1 cellular context compared by ENCODE assay signal in the genomic region with DNA sequence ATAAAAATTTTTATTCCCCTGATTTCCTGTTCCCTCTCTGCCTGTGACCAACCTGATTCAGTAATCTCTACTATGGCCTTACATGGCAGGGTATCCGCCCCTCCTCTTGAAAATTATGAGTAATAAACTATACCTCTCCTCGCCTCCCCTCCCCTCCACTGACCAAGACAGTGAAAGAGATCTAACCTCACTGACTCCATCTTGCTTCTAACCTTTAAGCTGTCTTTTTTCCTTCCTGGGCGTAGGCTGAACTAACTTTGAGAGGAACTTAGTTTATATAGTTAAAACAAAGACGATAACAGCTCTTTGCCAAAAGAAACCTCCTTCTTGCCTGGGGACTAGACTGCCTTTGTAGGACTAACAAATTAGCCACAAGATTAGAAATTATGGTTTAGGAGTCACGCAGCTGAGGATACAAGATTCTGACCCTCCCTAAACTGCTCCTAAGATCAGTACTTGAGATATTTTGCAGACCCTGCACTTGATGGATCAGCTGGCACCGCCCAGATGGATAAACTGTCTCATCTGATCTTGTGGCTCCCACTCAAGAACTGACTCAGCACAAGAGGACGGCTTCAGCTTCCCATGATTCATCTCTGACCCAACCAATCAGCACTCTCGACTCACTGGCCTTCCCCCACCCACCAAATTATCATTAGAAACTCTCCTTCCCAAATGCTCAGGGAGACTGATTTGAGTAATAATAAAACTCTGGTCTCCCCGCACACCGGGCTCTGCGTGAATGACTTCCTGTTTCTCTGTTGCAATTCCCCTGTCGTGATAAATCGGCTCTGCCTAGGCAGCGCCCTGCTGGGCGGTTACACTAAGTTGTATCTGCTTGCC.
TF ChIP-seq lines count a peak whose summit lies in the region.

No MANE protein-coding gene starts in this region.

TF ChIP-seq in K562, 482 proteins besides CTCF, POLR2A, EP300 and RAD21 (continued from another document and continues in another):
- TF ChIP-seq, protein P1, sequence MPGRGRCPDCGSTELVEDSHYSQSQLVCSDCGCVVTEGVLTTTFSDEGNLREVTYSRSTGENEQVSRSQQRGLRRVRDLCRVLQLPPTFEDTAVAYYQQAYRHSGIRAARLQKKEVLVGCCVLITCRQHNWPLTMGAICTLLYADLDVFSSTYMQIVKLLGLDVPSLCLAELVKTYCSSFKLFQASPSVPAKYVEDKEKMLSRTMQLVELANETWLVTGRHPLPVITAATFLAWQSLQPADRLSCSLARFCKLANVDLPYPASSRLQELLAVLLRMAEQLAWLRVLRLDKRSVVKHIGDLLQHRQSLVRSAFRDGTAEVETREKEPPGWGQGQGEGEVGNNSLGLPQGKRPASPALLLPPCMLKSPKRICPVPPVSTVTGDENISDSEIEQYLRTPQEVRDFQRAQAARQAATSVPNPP (IDR thresholded peaks at IDR 0.05; ENCODE audit: borderline replicate concordance, insufficient read depth, insufficient read length): no peak
- TF ChIP-seq RBM14 (IDR thresholded peaks at IDR 0.05; ENCODE audit: borderline replicate concordance, insufficient read depth, low read depth, low read length) (no peak), ZZZ3 (IDR thresholded peaks at IDR 0.05) (no peak), JUND (IDR thresholded peaks at IDR 0.05; ENCODE audit: borderline replicate concordance, low read depth, low read length) (peak; percentile 33; the same call in 1 of the 2 replicates), JUND (tag; IDR thresholded peaks at IDR 0.05; ENCODE audit: borderline replicate concordance, low read depth, low read length) (no peak), PTTG1 (tag; IDR thresholded peaks at IDR 0.05; ENCODE audit: low read depth) (peak; percentile 90), HDGF (IDR thresholded peaks at IDR 0.05) (no peak), DACH1 (IDR thresholded peaks at IDR 0.05; ENCODE audit: partially characterized antibody) (peak; percentile 14), ZNF224 (CRISPR knock-in tag; IDR thresholded peaks at IDR 0.05) (no peak), ZNF274 (IDR thresholded peaks at IDR 0.05; ENCODE audit: borderline replicate concordance, low read depth, low read length) (no peak), MEIS2 (IDR thresholded peaks at IDR 0.05; ENCODE audit: partially characterized antibody) (peak; percentile 34), MEF2A (IDR thresholded peaks at IDR 0.05; ENCODE audit: control insufficient read depth, low read depth, low read length) (no peak), ETV5 (CRISPR knock-in tag; IDR thresholded peaks at IDR 0.05; ENCODE audit: low read depth) (no peak), TAF15 (IDR thresholded peaks at IDR 0.05; ENCODE audit: low read depth, low read length) (no peak), ZNF124 (CRISPR knock-in tag; IDR thresholded peaks at IDR 0.05) (no peak)
- TF ChIP-seq, protein P2, sequence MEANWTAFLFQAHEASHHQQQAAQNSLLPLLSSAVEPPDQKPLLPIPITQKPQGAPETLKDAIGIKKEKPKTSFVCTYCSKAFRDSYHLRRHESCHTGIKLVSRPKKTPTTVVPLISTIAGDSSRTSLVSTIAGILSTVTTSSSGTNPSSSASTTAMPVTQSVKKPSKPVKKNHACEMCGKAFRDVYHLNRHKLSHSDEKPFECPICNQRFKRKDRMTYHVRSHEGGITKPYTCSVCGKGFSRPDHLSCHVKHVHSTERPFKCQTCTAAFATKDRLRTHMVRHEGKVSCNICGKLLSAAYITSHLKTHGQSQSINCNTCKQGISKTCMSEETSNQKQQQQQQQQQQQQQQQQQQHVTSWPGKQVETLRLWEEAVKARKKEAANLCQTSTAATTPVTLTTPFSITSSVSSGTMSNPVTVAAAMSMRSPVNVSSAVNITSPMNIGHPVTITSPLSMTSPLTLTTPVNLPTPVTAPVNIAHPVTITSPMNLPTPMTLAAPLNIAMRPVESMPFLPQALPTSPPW (CRISPR knock-in tag; IDR thresholded peaks at IDR 0.05): peak; percentile 42; the same call in 1 of the 2 replicates
- TF ChIP-seq, protein P3, sequence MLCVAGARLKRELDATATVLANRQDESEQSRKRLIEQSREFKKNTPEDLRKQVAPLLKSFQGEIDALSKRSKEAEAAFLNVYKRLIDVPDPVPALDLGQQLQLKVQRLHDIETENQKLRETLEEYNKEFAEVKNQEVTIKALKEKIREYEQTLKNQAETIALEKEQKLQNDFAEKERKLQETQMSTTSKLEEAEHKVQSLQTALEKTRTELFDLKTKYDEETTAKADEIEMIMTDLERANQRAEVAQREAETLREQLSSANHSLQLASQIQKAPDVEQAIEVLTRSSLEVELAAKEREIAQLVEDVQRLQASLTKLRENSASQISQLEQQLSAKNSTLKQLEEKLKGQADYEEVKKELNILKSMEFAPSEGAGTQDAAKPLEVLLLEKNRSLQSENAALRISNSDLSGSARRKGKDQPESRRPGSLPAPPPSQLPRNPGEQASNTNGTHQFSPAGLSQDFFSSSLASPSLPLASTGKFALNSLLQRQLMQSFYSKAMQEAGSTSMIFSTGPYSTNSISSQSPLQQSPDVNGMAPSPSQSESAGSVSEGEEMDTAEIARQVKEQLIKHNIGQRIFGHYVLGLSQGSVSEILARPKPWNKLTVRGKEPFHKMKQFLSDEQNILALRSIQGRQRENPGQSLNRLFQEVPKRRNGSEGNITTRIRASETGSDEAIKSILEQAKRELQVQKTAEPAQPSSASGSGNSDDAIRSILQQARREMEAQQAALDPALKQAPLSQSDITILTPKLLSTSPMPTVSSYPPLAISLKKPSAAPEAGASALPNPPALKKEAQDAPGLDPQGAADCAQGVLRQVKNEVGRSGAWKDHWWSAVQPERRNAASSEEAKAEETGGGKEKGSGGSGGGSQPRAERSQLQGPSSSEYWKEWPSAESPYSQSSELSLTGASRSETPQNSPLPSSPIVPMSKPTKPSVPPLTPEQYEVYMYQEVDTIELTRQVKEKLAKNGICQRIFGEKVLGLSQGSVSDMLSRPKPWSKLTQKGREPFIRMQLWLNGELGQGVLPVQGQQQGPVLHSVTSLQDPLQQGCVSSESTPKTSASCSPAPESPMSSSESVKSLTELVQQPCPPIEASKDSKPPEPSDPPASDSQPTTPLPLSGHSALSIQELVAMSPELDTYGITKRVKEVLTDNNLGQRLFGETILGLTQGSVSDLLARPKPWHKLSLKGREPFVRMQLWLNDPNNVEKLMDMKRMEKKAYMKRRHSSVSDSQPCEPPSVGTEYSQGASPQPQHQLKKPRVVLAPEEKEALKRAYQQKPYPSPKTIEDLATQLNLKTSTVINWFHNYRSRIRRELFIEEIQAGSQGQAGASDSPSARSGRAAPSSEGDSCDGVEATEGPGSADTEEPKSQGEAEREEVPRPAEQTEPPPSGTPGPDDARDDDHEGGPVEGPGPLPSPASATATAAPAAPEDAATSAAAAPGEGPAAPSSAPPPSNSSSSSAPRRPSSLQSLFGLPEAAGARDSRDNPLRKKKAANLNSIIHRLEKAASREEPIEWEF (CRISPR knock-in tag; IDR thresholded peaks at IDR 0.05): no peak
- TF ChIP-seq, protein P4, sequence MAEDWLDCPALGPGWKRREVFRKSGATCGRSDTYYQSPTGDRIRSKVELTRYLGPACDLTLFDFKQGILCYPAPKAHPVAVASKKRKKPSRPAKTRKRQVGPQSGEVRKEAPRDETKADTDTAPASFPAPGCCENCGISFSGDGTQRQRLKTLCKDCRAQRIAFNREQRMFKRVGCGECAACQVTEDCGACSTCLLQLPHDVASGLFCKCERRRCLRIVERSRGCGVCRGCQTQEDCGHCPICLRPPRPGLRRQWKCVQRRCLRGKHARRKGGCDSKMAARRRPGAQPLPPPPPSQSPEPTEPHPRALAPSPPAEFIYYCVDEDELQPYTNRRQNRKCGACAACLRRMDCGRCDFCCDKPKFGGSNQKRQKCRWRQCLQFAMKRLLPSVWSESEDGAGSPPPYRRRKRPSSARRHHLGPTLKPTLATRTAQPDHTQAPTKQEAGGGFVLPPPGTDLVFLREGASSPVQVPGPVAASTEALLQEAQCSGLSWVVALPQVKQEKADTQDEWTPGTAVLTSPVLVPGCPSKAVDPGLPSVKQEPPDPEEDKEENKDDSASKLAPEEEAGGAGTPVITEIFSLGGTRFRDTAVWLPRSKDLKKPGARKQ (CRISPR knock-in tag; IDR thresholded peaks at IDR 0.05): no peak
- TF ChIP-seq, protein P5, sequence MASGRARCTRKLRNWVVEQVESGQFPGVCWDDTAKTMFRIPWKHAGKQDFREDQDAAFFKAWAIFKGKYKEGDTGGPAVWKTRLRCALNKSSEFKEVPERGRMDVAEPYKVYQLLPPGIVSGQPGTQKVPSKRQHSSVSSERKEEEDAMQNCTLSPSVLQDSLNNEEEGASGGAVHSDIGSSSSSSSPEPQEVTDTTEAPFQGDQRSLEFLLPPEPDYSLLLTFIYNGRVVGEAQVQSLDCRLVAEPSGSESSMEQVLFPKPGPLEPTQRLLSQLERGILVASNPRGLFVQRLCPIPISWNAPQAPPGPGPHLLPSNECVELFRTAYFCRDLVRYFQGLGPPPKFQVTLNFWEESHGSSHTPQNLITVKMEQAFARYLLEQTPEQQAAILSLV (tag; IDR thresholded peaks at IDR 0.05): peak; percentile 85
- TF ChIP-seq, protein P6, sequence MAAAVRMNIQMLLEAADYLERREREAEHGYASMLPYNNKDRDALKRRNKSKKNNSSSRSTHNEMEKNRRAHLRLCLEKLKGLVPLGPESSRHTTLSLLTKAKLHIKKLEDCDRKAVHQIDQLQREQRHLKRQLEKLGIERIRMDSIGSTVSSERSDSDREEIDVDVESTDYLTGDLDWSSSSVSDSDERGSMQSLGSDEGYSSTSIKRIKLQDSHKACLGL (CRISPR knock-in tag; IDR thresholded peaks at IDR 0.05; ENCODE audit: borderline replicate concordance, poor library complexity, severe bottlenecking): no peak
- TF ChIP-seq, protein P7, sequence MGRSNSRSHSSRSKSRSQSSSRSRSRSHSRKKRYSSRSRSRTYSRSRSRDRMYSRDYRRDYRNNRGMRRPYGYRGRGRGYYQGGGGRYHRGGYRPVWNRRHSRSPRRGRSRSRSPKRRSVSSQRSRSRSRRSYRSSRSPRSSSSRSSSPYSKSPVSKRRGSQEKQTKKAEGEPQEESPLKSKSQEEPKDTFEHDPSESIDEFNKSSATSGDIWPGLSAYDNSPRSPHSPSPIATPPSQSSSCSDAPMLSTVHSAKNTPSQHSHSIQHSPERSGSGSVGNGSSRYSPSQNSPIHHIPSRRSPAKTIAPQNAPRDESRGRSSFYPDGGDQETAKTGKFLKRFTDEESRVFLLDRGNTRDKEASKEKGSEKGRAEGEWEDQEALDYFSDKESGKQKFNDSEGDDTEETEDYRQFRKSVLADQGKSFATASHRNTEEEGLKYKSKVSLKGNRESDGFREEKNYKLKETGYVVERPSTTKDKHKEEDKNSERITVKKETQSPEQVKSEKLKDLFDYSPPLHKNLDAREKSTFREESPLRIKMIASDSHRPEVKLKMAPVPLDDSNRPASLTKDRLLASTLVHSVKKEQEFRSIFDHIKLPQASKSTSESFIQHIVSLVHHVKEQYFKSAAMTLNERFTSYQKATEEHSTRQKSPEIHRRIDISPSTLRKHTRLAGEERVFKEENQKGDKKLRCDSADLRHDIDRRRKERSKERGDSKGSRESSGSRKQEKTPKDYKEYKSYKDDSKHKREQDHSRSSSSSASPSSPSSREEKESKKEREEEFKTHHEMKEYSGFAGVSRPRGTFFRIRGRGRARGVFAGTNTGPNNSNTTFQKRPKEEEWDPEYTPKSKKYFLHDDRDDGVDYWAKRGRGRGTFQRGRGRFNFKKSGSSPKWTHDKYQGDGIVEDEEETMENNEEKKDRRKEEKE (IDR thresholded peaks at IDR 0.05; ENCODE audit: borderline replicate concordance in 1 of 2, control insufficient read depth in 1 of 2, low read depth in 2 of 2, low read length in 1 of 2): no peak
- TF ChIP-seq, protein P8, sequence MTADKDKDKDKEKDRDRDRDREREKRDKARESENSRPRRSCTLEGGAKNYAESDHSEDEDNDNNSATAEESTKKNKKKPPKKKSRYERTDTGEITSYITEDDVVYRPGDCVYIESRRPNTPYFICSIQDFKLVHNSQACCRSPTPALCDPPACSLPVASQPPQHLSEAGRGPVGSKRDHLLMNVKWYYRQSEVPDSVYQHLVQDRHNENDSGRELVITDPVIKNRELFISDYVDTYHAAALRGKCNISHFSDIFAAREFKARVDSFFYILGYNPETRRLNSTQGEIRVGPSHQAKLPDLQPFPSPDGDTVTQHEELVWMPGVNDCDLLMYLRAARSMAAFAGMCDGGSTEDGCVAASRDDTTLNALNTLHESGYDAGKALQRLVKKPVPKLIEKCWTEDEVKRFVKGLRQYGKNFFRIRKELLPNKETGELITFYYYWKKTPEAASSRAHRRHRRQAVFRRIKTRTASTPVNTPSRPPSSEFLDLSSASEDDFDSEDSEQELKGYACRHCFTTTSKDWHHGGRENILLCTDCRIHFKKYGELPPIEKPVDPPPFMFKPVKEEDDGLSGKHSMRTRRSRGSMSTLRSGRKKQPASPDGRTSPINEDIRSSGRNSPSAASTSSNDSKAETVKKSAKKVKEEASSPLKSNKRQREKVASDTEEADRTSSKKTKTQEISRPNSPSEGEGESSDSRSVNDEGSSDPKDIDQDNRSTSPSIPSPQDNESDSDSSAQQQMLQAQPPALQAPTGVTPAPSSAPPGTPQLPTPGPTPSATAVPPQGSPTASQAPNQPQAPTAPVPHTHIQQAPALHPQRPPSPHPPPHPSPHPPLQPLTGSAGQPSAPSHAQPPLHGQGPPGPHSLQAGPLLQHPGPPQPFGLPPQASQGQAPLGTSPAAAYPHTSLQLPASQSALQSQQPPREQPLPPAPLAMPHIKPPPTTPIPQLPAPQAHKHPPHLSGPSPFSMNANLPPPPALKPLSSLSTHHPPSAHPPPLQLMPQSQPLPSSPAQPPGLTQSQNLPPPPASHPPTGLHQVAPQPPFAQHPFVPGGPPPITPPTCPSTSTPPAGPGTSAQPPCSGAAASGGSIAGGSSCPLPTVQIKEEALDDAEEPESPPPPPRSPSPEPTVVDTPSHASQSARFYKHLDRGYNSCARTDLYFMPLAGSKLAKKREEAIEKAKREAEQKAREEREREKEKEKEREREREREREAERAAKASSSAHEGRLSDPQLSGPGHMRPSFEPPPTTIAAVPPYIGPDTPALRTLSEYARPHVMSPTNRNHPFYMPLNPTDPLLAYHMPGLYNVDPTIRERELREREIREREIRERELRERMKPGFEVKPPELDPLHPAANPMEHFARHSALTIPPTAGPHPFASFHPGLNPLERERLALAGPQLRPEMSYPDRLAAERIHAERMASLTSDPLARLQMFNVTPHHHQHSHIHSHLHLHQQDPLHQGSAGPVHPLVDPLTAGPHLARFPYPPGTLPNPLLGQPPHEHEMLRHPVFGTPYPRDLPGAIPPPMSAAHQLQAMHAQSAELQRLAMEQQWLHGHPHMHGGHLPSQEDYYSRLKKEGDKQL (CRISPR knock-in tag; IDR thresholded peaks at IDR 0.05; ENCODE audit: borderline replicate concordance): no peak
- TF ChIP-seq, protein P9, sequence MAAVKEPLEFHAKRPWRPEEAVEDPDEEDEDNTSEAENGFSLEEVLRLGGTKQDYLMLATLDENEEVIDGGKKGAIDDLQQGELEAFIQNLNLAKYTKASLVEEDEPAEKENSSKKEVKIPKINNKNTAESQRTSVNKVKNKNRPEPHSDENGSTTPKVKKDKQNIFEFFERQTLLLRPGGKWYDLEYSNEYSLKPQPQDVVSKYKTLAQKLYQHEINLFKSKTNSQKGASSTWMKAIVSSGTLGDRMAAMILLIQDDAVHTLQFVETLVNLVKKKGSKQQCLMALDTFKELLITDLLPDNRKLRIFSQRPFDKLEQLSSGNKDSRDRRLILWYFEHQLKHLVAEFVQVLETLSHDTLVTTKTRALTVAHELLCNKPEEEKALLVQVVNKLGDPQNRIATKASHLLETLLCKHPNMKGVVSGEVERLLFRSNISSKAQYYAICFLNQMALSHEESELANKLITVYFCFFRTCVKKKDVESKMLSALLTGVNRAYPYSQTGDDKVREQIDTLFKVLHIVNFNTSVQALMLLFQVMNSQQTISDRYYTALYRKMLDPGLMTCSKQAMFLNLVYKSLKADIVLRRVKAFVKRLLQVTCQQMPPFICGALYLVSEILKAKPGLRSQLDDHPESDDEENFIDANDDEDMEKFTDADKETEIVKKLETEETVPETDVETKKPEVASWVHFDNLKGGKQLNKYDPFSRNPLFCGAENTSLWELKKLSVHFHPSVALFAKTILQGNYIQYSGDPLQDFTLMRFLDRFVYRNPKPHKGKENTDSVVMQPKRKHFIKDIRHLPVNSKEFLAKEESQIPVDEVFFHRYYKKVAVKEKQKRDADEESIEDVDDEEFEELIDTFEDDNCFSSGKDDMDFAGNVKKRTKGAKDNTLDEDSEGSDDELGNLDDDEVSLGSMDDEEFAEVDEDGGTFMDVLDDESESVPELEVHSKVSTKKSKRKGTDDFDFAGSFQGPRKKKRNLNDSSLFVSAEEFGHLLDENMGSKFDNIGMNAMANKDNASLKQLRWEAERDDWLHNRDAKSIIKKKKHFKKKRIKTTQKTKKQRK (IDR thresholded peaks at IDR 0.05; ENCODE audit: borderline replicate concordance, low read depth, low read length): no peak
